20 cellular contexts compared by ENCODE assay signal in the genomic region with DNA sequence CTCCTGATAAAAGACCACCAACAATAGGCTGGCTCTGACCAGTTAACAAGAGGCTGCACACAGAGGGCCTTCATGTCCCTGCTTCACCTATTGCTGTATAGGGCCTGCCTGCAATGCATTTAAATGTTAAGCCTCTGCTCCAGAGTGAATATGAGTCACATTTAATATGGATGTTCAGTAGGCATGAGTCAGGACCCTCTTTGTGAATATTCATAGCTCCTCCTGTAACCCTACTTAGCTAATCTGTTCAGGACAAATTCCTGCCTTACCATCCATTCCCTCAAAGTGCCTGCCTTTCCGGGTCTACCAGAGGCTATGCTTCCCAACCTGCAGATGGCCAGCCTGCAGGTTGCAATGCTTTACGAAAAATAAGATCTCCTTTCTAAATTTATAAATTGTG. TPM values are rescaled to one million over a fixed set of nuclear protein-coding genes. Genes with fewer than 3 reads are reported as not detected.
DNase-seq lines count a peak whose midpoint lies in the region; ATAC-seq, FAIRE-seq and TF ChIP-seq lines count a peak whose summit lies in the region.
"Had no signal": no experiment of that assay in that cellular context is flagged by ENCODE, and none has a peak within 500 bp of the region (broad histone marks: within the 10 kb centered on the region; RNA-seq: fewer than 3 reads in every experiment).

No MANE protein-coding gene starts in this region.

- peaks cover 82% of the 10 kb centered on the region for H3K4me1 Mint-ChIP-seq in HFFc6 (ENCODE audit: low read depth)
- H3K4me1 Mint-ChIP-seq in CD14-positive monocyte, result peaks cover 55% of the 10 kb centered on the region
- no peaks in the 10 kb centered on the region for H3K4me1 Mint-ChIP-seq in T-helper 17 cell
- H3K4me1 Mint-ChIP-seq: nephron progenitor cell had no signal

- no peak for FAIRE-seq in bronchial epithelial cell (lab: Jason Lieb, UNC)
- FAIRE-seq: islet of Langerhans had no signal

- no peak for ATAC-seq in T-helper 17 cell
- ATAC-seq: HCT116, Right ventricle myocardium inferior, T-cell had no signal

- H3K4me3 Mint-ChIP-seq in HFFc6 (no peak overlapping the region), CD14-positive monocyte (no peak overlapping the region), T-helper 17 cell (no peak overlapping the region)
- H3K4me3 Mint-ChIP-seq: activated naive CD4-positive, alpha-beta T cell treated with anti-CD3 and anti-CD28 coated beads for 36 hours; nephron progenitor cell; T-cell had no signal

- H3K36me3 Mint-ChIP-seq in HFFc6 (ENCODE audit: low read depth), result peaks cover 75% of the 10 kb centered on the region
- H3K36me3 Mint-ChIP-seq in CD14-positive monocyte, result peaks cover 5 to 10% of the 10 kb centered on the region in 2 donors
- peaks cover 7% of the 10 kb centered on the region for H3K36me3 Mint-ChIP-seq in T-helper 17 cell (ENCODE audit: low read depth)
- H3K36me3 Mint-ChIP-seq: T-cell had no signal

- H3K9me3 ChIP-seq in AG04450 (ENCODE audit: control insufficient read depth, insufficient read depth, low read length) (no peaks in the 10 kb centered on the region), sigmoid colon (no peaks in the 10 kb centered on the region), T-helper 17 cell (ENCODE audit: control insufficient read depth, low read length, poor library complexity, severe bottlenecking) (no peaks in the 10 kb centered on the region)
- H3K9me3 ChIP-seq: thyroid gland had no signal

- H3K27me3 Mint-ChIP-seq in HFFc6 (ENCODE audit: insufficient read depth), result peaks cover 5% of the 10 kb centered on the region
- peaks cover 0 to 4% (median 3%) of the 10 kb centered on the region in 3 donors for H3K27me3 Mint-ChIP-seq in CD14-positive monocyte (ENCODE audit: low read depth in 3 of 3)
- H3K27me3 Mint-ChIP-seq in T-helper 17 cell, result peaks cover 32% of the 10 kb centered on the region

- no peak overlapping the region for H3K27ac ChIP-seq in AG04450 (ENCODE audit: low read depth, low read length)
- H3K27ac ChIP-seq in sigmoid colon, result no peak overlapping the region
- H3K27ac ChIP-seq: thyroid gland had no signal

- no peak for TF ChIP-seq POLR2A in sigmoid colon (IDR thresholded peaks at IDR 0.05)

- TF ChIP-seq EP300 in sigmoid colon (IDR thresholded peaks at IDR 0.05), result no peak

- peak overlapping the region; percentile 74 for H3K27ac Mint-ChIP-seq in HFFc6
- H3K27ac Mint-ChIP-seq in CD14-positive monocyte, result no peak overlapping the region
- H3K27ac Mint-ChIP-seq in T-helper 17 cell, result no peak overlapping the region
- H3K27ac Mint-ChIP-seq: activated naive CD4-positive, alpha-beta T cell treated with anti-CD3 and anti-CD28 coated beads for 36 hours; nephron progenitor cell; T-cell had no signal

- 93 to 98% methylated on average over 2 of the region's 2 CpGs for WGBS in sigmoid colon, 2 donors

- H3K9me3 Mint-ChIP-seq in HFFc6 (no peaks in the 10 kb centered on the region), CD14-positive monocyte (peaks cover 0 to under 1% (median 0%) of the 10 kb centered on the region in 7 donors)
- H3K9me3 Mint-ChIP-seq: activated naive CD4-positive, alpha-beta T cell treated with anti-CD3 and anti-CD28 coated beads for 36 hours; nephron progenitor cell; T-cell had no signal

- POLR2A ChIA-PET in AG04450 (lab: Yijun Ruan, JAX), result no interaction called here

- H3K36me3 ChIP-seq in bronchial epithelial cell (ENCODE audit: control insufficient read depth, insufficient read depth, low read length), result no peaks in the 10 kb centered on the region
- no peaks in the 10 kb centered on the region for H3K36me3 ChIP-seq in sigmoid colon
- H3K36me3 ChIP-seq: thyroid gland had no signal

- peak; percentile 21 for DNase-seq in AG04450 (ENCODE audit: low read depth, low spot score)
- peak; percentile 82 for DNase-seq in HFFc6
- DNase-seq in bronchial epithelial cell (ENCODE audit: low read depth), result peak; percentile 79
- DNase-seq in kidney glomerular epithelial cell (lab: John Stamatoyannopoulos, UW), result peak; percentile 33
- DNase-seq in CD14-positive monocyte (ENCODE audit: low spot score), result no peak
- DNase-seq in HK-2 (ENCODE audit: unreplicated experiment), result no peak
- DNase-seq in sigmoid colon, result no peak
- DNase-seq in T-helper 17 cell, result no peak
- DNase-seq: activated CD4-positive, alpha-beta T cell treated with anti-CD3 and anti-CD28 coated beads, Interleukin-2, amount 50 U/mL, for 48 hours; activated naive CD4-positive, alpha-beta T cell treated with anti-CD3 and anti-CD28 coated beads for 36 hours; activated T-cell treated with anti-CD3 and anti-CD28 coated beads, Interleukin-2, amount 50 U/mL, for 1 hour; erythroblast; NCI-H1105; NCI-H526 treated with DMSO at 0.1 percent for 48 hours; nephron progenitor cell; T-cell; thyroid gland had no signal

- CTCF ChIA-PET in AG04450 (lab: Charles Lee), result interaction anchor here (11.1 kb wide), 1 partner anchor 85 kb away, joined by 94 read pairs; no protein-coding TSS in a partner anchor

- H3K4me3 ChIP-seq in AG04450 (ENCODE audit: low read depth, low read length), result no peak overlapping the region
- no peak overlapping the region for H3K4me3 ChIP-seq in bronchial epithelial cell (ENCODE audit: low read depth, low read length)
- no peak overlapping the region for H3K4me3 ChIP-seq in sigmoid colon
- H3K4me3 ChIP-seq: thyroid gland had no signal

- TF ChIP-seq CTCF in AG04450 (IDR thresholded peaks at IDR 0.05; ENCODE audit: low read depth, low read length) (no peak), HFFc6 (IDR thresholded peaks at IDR 0.05) (no peak), bronchial epithelial cell (IDR thresholded peaks at IDR 0.05; ENCODE audit: insufficient read depth, low read length, severe bottlenecking) (no peak), CD14-positive monocyte (IDR thresholded peaks at IDR 0.05) (no peak), sigmoid colon (IDR thresholded peaks at IDR 0.05) (no peak)

- H3K27me3 ChIP-seq in AG04450 (ENCODE audit: control insufficient read depth, insufficient read depth, low read length) (no peaks in the 10 kb centered on the region), bronchial epithelial cell (ENCODE audit: control insufficient read depth, insufficient read depth, low read length) (no peaks in the 10 kb centered on the region), sigmoid colon (no peaks in the 10 kb centered on the region)
- H3K27me3 ChIP-seq: thyroid gland had no signal

- no peaks in the 10 kb centered on the region for H3K4me1 ChIP-seq in sigmoid colon
- H3K4me1 ChIP-seq: thyroid gland had no signal

- intact Hi-C loops in CD14-positive monocyte (cut with micrococcal nuclease), result no loop called here
- intact Hi-C loops in sigmoid colon (cut with DNase I), result no loop called here

RNA-seq across cellular contexts. Expression of a gene that starts 32.5 kb away (rescaled TPM):
- polyA plus RNA-seq in AG04450 (2011; rRNA removed) (8.2 and 9.6 TPM in 2 replicates), CD14-positive monocyte (1 to 10 TPM; 1.5 to 1.9 TPM), sigmoid colon (1 to 10 TPM; 1.2 to 3.1 (median 2.4) TPM)
- polyA minus RNA-seq in AG04450 (2011; rRNA and poly(A)+ RNA removed), result 13.6 and 14.3 TPM in 2 replicates
- 100 to 1,000 TPM in 1 of 6 experiments, 10 to 100 TPM in 5; 74.3 to 117 (median 95.7) TPM for total RNA-seq in HFFc6 (2021; fragmentation: NEBNext Ultra II Directional; extraction: Animal tissue kit (Norgen Biotek cat#: 25700))
- total RNA-seq in bronchial epithelial cell (4.9 and 9.0 TPM in 2 replicates), sigmoid colon (1 to 10 TPM; 1.3 to 6.4 (median 4.1) TPM), T-helper 17 cell (1 to 10 TPM in 1 of 2 donors, under 1 TPM in 1; 0.39 to 1.4 TPM)
- total RNA-seq: activated naive CD4-positive, alpha-beta T cell treated with anti-CD3 and anti-CD28 coated beads for 36 hours had no signal

Comparison
In these comparisons a context has a peak if more than half of its experiments do, and no peak if none do; other contexts are left out.
1. DNase-seq: peak in AG04450 (single experiment), HFFc6 (single experiment), bronchial epithelial cell (single experiment) and kidney glomerular epithelial cell (single experiment); none in CD14-positive monocyte (single experiment), HK-2 (single experiment), sigmoid colon (single experiment) and T-helper 17 cell (0 of 3).